In genomic region chr5:133612021-133612860, GRCh38 we compare ENCODE assay signal across 1 cellular context.
TF ChIP-seq lines count a peak whose summit lies in the region.

TSS of gene FSTL4 (minus strand) at chr5:133612541.

TF ChIP-seq in GM12878, 131 proteins besides CTCF, POLR2A, EP300 and RAD21:
- TF ChIP-seq PBX3 (IDR thresholded peaks at IDR 0.05; ENCODE audit: insufficient replicate concordance, low read depth, low read length) (no peak), WRNIP1 (IDR thresholded peaks at IDR 0.05; ENCODE audit: borderline replicate concordance, low read depth, low read length) (no peak), SUZ12 (IDR thresholded peaks at IDR 0.05; ENCODE audit: unreplicated experiment) (peak; percentile 13)
